21 cellular contexts compared by ENCODE assay signal in genomic region chr3:176755977-176756376, GRCh38.
"Had no signal": no experiment of that assay in that cellular context is flagged by ENCODE, and none has a peak within 500 bp of the region (broad histone marks: within the 10 kb centered on the region; RNA-seq: fewer than 3 reads in every experiment).

No MANE protein-coding gene starts in this region.

- H3K27ac ChIP-seq: body of pancreas, cardiac muscle cell, epithelial cell of prostate, gastroesophageal sphincter, heart left ventricle, ovary, prostate gland, right atrium auricular region, spleen, thyroid gland had no signal

- H3K36me3 Mint-ChIP-seq: activated naive CD4-positive, alpha-beta T cell treated with anti-CD3 and anti-CD28 coated beads, Interleukin-2, amount 50 U/mL, for 24 hours; natural killer cell treated with Interleukin-12 subunit alpha and Interleukin-12 subunit beta and Interleukin-15 and Interleukin-18, amount 100 ng/mL, for 72 hours had no signal

- DNase-seq: activated CD4-positive, alpha-beta T cell treated with anti-CD3 and anti-CD28 coated beads, Interleukin-2, amount 10 ng/mL, durations not matched to agents 24 days and 14 days; activated CD8-positive, alpha-beta T cell treated with anti-CD3 and anti-CD28 coated beads for 36 hours; activated gamma-delta T cell treated with Interleukin-2 at 50 U/mL for 16 hours; anterior cingulate cortex; body of pancreas; cortex of kidney; heart left ventricle; left colon; ovary; spleen; stimulated activated CD4-positive, alpha-beta T cell treated with anti-CD3 and anti-CD28 coated beads, Interleukin-4, amount 100 ng/mL, for 1 hour; stimulated activated naive CD4-positive, alpha-beta T cell treated with Interleukin-2 at 50 U/mL for 16 hours; thyroid gland had no signal

- H3K27ac Mint-ChIP-seq: activated CD4-positive, alpha-beta T cell treated with anti-CD3 and anti-CD28 coated beads, Interleukin-2, amount 10 ng/mL, durations not matched to agents 24 days and 14 days; activated CD8-positive, alpha-beta T cell treated with anti-CD3 and anti-CD28 coated beads for 36 hours; activated naive CD4-positive, alpha-beta T cell treated with anti-CD3 and anti-CD28 coated beads, Interleukin-2, amount 50 U/mL, for 24 hours; memory B cell; natural killer cell treated with Interleukin-12 subunit alpha and Interleukin-12 subunit beta and Interleukin-15 and Interleukin-18, amount 100 ng/mL, for 72 hours had no signal

- H3K4me1 Mint-ChIP-seq: activated CD4-positive, alpha-beta T cell treated with anti-CD3 and anti-CD28 coated beads, Interleukin-2, amount 10 ng/mL, durations not matched to agents 24 days and 14 days; activated naive CD4-positive, alpha-beta T cell treated with anti-CD3 and anti-CD28 coated beads, Interleukin-2, amount 50 U/mL, for 24 hours; memory B cell had no signal

- H3K9me3 Mint-ChIP-seq: activated CD4-positive, alpha-beta T cell treated with anti-CD3 and anti-CD28 coated beads, Interleukin-2, amount 10 ng/mL, durations not matched to agents 24 days and 14 days; activated CD8-positive, alpha-beta T cell treated with anti-CD3 and anti-CD28 coated beads for 36 hours; activated naive CD4-positive, alpha-beta T cell treated with anti-CD3 and anti-CD28 coated beads, Interleukin-2, amount 50 U/mL, for 24 hours had no signal

- H3K27me3 Mint-ChIP-seq: activated CD4-positive, alpha-beta T cell treated with anti-CD3 and anti-CD28 coated beads, Interleukin-2, amount 10 ng/mL, durations not matched to agents 24 days and 14 days; activated CD8-positive, alpha-beta T cell treated with anti-CD3 and anti-CD28 coated beads for 36 hours; natural killer cell treated with Interleukin-12 subunit alpha and Interleukin-12 subunit beta and Interleukin-15 and Interleukin-18, amount 100 ng/mL, for 72 hours had no signal

- H3K4me3 Mint-ChIP-seq: activated CD4-positive, alpha-beta T cell treated with anti-CD3 and anti-CD28 coated beads, Interleukin-2, amount 10 ng/mL, durations not matched to agents 24 days and 14 days; activated CD8-positive, alpha-beta T cell treated with anti-CD3 and anti-CD28 coated beads for 36 hours; activated naive CD4-positive, alpha-beta T cell treated with anti-CD3 and anti-CD28 coated beads, Interleukin-2, amount 50 U/mL, for 24 hours; memory B cell; natural killer cell treated with Interleukin-12 subunit alpha and Interleukin-12 subunit beta and Interleukin-15 and Interleukin-18, amount 100 ng/mL, for 72 hours had no signal

- H3K4me3 ChIP-seq: body of pancreas, cardiac muscle cell, gastroesophageal sphincter, heart left ventricle, ovary, prostate gland, right atrium auricular region, spleen, thyroid gland had no signal

- H3K27me3 ChIP-seq: body of pancreas, cardiac muscle cell, gastroesophageal sphincter, heart left ventricle, ovary, right atrium auricular region, spleen, thyroid gland had no signal

- H3K36me3 ChIP-seq: cardiac muscle cell, gastroesophageal sphincter, heart left ventricle, ovary, prostate gland, right atrium auricular region, spleen, thyroid gland had no signal

- H3K9me3 ChIP-seq: body of pancreas, gastroesophageal sphincter, heart left ventricle, ovary, prostate gland, right atrium auricular region, spleen, thyroid gland had no signal

- H3K4me1 ChIP-seq: gastroesophageal sphincter, heart left ventricle, prostate gland, right atrium auricular region, spleen, thyroid gland had no signal

- ATAC-seq: activated CD8-positive, alpha-beta T cell treated with anti-CD3 and anti-CD28 coated beads for 36 hours; body of pancreas; gastroesophageal sphincter; heart left ventricle; left colon; natural killer cell treated with Interleukin-12 subunit alpha and Interleukin-12 subunit beta and Interleukin-15 and Interleukin-18, amount 100 ng/mL, for 72 hours had no signal
